ENCODE assay signal across 8 cellular contexts in genomic region chr10:73965890-73966768, GRCh38. TPM values are rescaled to one million over a fixed set of nuclear protein-coding genes. Genes with fewer than 3 reads are reported as not detected.
DNase-seq lines count a peak whose midpoint lies in the region; ATAC-seq, FAIRE-seq and TF ChIP-seq lines count a peak whose summit lies in the region.

No MANE protein-coding gene starts in this region.

- peak overlapping the region; percentile 99 for H2BK15ac ChIP-seq in mesendoderm (replicated peaks; ENCODE audit: low read depth)

- peak; percentile 100 for DNase-seq in EL
- peak; percentile 67 for DNase-seq in endothelial cell (ENCODE audit: low spot score)
- DNase-seq in mesendoderm: peak; percentile 100
- DNase-seq in urothelium cell line (ENCODE audit: low spot score): peak; percentile 92
- DNase-seq in KG1 (lab: John Stamatoyannopoulos, UW): no peak
- no peak for DNase-seq in activated CD4-positive, alpha-beta T cell treated with anti-CD3 and anti-CD28 coated beads for 48 hours

- TF ChIP-seq CTCF in OCI-LY3 (IDR thresholded peaks at IDR 0.05; ENCODE audit: low read depth, low read length) (no peak), endothelial cell (IDR thresholded peaks at IDR 0.05; ENCODE audit: unreplicated experiment) (no peak)

- H3K56ac ChIP-seq in mesendoderm (ENCODE audit: low read length): peak overlapping the region; percentile 88

- peak overlapping the region; percentile 93 for H2AFZ ChIP-seq in OCI-LY3 (ENCODE audit: low read depth, low read length)

- H2BK120ac ChIP-seq in mesendoderm (ENCODE audit: low read depth, low read length): peak overlapping the region; percentile 100

- peaks cover 12% of the 10 kb centered on the region for H3K4me1 ChIP-seq in OCI-LY3 (ENCODE audit: low read length)
- H3K4me1 ChIP-seq in mesendoderm (ENCODE audit: control insufficient read depth, low read depth, low read length): peaks cover 14% of the 10 kb centered on the region

- H3K79me1 ChIP-seq in mesendoderm (ENCODE audit: low read length): no peaks in the 10 kb centered on the region

- H3K9me3 ChIP-seq in OCI-LY3 (ENCODE audit: insufficient read depth, low read length): no peaks in the 10 kb centered on the region

- no peaks in the 10 kb centered on the region for H3K27me3 ChIP-seq in OCI-LY3 (ENCODE audit: low read depth, low read length)
- no peaks in the 10 kb centered on the region for H3K27me3 ChIP-seq in mesendoderm (ENCODE audit: insufficient read depth, low read length, poor library complexity)

- no CpG with 5 or more reads among the region's 16 CpGs for WGBS in mesendoderm (ENCODE audit: extremely low coverage, insufficient coverage, low lambda C conversion rate)

- H2BK5ac ChIP-seq in mesendoderm (ENCODE audit: low read length): peak overlapping the region; percentile 95

- H3K9me3 Mint-ChIP-seq in endothelial cell (ENCODE audit: unreplicated experiment): no peaks in the 10 kb centered on the region

- H3K23ac ChIP-seq in mesendoderm (ENCODE audit: low read length): no peak overlapping the region

- H4K8ac ChIP-seq in mesendoderm (ENCODE audit: low read depth, low read length): no peak overlapping the region

- H3K4me3 Mint-ChIP-seq in endothelial cell (ENCODE audit: unreplicated experiment): peak overlapping the region; percentile 62

- H3K4me2 ChIP-seq in OCI-LY3 (ENCODE audit: low read length) (peak overlapping the region; percentile 61), mesendoderm (ENCODE audit: low read length) (no peak overlapping the region)

- peak overlapping the region; percentile 98 for H3K18ac ChIP-seq in mesendoderm (ENCODE audit: low read length)

- H3K9ac ChIP-seq in OCI-LY3 (ENCODE audit: low read length): peak overlapping the region; percentile 16; the same call in 1 of the 2 replicates
- peak overlapping the region; percentile 67 for H3K9ac ChIP-seq in mesendoderm (ENCODE audit: low read length)

- H3K27me3 Mint-ChIP-seq in endothelial cell (ENCODE audit: unreplicated experiment): peaks cover 8% of the 10 kb centered on the region

- peak overlapping the region; percentile 52 for H2AK5ac ChIP-seq in mesendoderm (ENCODE audit: low read length)

- no peak for ATAC-seq in HG02588 (IDR thresholded peaks at IDR 0.05; ENCODE audit: unreplicated experiment)

- no peaks in the 10 kb centered on the region for H4K20me1 ChIP-seq in OCI-LY3 (ENCODE audit: insufficient read depth, low read length)

- H3K79me2 ChIP-seq in OCI-LY3 (ENCODE audit: low read length): no peaks in the 10 kb centered on the region
- no peaks in the 10 kb centered on the region for H3K79me2 ChIP-seq in mesendoderm (ENCODE audit: control insufficient read depth, insufficient read depth, low read length)

- H4K5ac ChIP-seq in mesendoderm (ENCODE audit: low read length): peak overlapping the region; percentile 53

- peak; percentile 20 for FAIRE-seq in urothelium cell line (lab: Jason Lieb, UNC)

- H3K4me3 ChIP-seq in OCI-LY3 (ENCODE audit: low read length) (peak overlapping the region; percentile 47), mesendoderm (ENCODE audit: low read length) (no peak overlapping the region)

- no peak overlapping the region for H3K27ac ChIP-seq in OCI-LY3 (ENCODE audit: low read length)
- peak overlapping the region; percentile 98 for H3K27ac ChIP-seq in mesendoderm (ENCODE audit: low read depth, low read length)

- H3K36me3 Mint-ChIP-seq in endothelial cell (ENCODE audit: low read depth, unreplicated experiment): no peaks in the 10 kb centered on the region

- H3K4ac ChIP-seq in mesendoderm (ENCODE audit: low read depth, low read length): peak overlapping the region; percentile 92

- peak overlapping the region; percentile 98 for H3K27ac Mint-ChIP-seq in endothelial cell (ENCODE audit: unreplicated experiment)

- peaks cover 28% of the 10 kb centered on the region for H3K4me1 Mint-ChIP-seq in endothelial cell (ENCODE audit: unreplicated experiment)

- H3K36me3 ChIP-seq in OCI-LY3 (replicated peaks; ENCODE audit: low read depth, low read length) (no peaks in the 10 kb centered on the region), mesendoderm (ENCODE audit: control insufficient read depth, insufficient read depth, low read length) (no peaks in the 10 kb centered on the region)

RNA-seq across cellular contexts. Expression of gene VCL, which starts 31.8 kb away (rescaled TPM):
- 200 TPM for total RNA-seq in endothelial cell (ENCODE audit: unreplicated experiment)
- polyA plus RNA-seq in mesendoderm (2013, experiment 1 of 2): 212 TPM
- 218 TPM for polyA plus RNA-seq in mesendoderm (2013, experiment 2 of 2)

RNA-seq across cellular contexts. Expression of gene PLAU, which starts 55.2 kb away (rescaled TPM):
- 19.5 TPM for total RNA-seq in endothelial cell (ENCODE audit: unreplicated experiment)
- 15.7 TPM for polyA plus RNA-seq in mesendoderm (2013, experiment 1 of 2)
- polyA plus RNA-seq in mesendoderm (2013, experiment 2 of 2): 15.6 TPM

Comparison
In these comparisons a context has a peak if more than half of its experiments do, and no peak if none do; other contexts are left out.
1. DNase-seq: peak in EL (single experiment), endothelial cell (single experiment), mesendoderm (single experiment) and urothelium cell line (single experiment); none in KG1 (single experiment) and activated CD4-positive, alpha-beta T cell treated with anti-CD3 and anti-CD28 coated beads for 48 hours (single experiment).